ENCODE assay signal across 1 cellular context in genomic region chr4:169993531-169993930, GRCh38.
TF ChIP-seq lines count a peak whose summit lies in the region.

No MANE protein-coding gene starts in this region.

TF ChIP-seq in H1, 55 proteins besides CTCF, POLR2A, EP300 and RAD21:
- TF ChIP-seq SUZ12 (IDR thresholded peaks at IDR 0.05; ENCODE audit: low read length) (no peak), KDM5A (IDR thresholded peaks at IDR 0.05; ENCODE audit: low read length) (no peak), NRF1 (IDR thresholded peaks at IDR 0.05; ENCODE audit: low read depth, low read length) (no peak), YY1 (IDR thresholded peaks at IDR 0.05; ENCODE audit: low read depth, low read length) (no peak), SP4 (IDR thresholded peaks at IDR 0.05; ENCODE audit: low read length) (no peak), E2F6 (IDR thresholded peaks at IDR 0.05) (peak; percentile 85), MAX (IDR thresholded peaks at IDR 0.05) (0 out of 2 replicates have a peak, but pooled peaks have one; percentile 8), CHD2 (IDR thresholded peaks at IDR 0.05; ENCODE audit: low read length) (no peak), BACH1 (IDR thresholded peaks at IDR 0.05; ENCODE audit: low read length) (no peak), RBBP5 (IDR thresholded peaks at IDR 0.05; ENCODE audit: borderline replicate concordance, low read depth, low read length) (no peak), POLR2AphosphoS5 (IDR thresholded peaks at IDR 0.05; ENCODE audit: low read depth, low read length) (no peak), ASH2L (IDR thresholded peaks at IDR 0.05; ENCODE audit: low read length) (no peak), POU5F1 (IDR thresholded peaks at IDR 0.05; ENCODE audit: low read depth, low read length) (no peak), TBP (IDR thresholded peaks at IDR 0.05; ENCODE audit: low read depth, low read length) (no peak)
TF ChIP-seq in H1: peak in this region for 2.
